In the genomic region with DNA sequence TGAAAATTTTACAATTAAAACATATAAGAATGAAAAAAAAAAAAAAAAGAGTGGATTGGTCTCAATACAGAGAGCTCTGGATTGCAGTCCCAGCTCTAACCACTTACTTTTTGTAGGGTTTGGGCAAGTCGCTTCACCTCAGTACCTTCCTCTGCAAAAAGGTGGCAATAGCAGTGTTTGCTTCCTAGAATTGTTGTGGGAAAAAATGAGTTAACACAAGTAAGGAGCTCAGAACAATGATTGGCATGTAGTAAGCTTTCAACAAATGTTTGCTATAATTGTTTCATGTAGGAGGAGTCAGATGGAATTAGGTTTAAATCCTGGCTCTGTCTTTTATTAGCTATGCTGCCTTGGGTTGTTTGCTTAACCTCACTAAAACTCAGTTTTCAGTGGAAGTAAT, we compare ENCODE assay signal across 1 cellular context.
TF ChIP-seq lines count a peak whose summit lies in the region.

No MANE protein-coding gene starts in this region.

TF ChIP-seq in K562, 482 proteins besides CTCF, POLR2A, EP300 and RAD21:
- TF ChIP-seq ZNF3 (CRISPR knock-in tag; IDR thresholded peaks at IDR 0.05): no peak
- TF ChIP-seq ZNF785 (CRISPR knock-in tag; IDR thresholded peaks at IDR 0.05): no peak
- no peak for TF ChIP-seq SIN3A (IDR thresholded peaks at IDR 0.05; ENCODE audit: borderline replicate concordance in 2 of 2, control insufficient read depth in 1 of 2, low read depth in 2 of 2, low read length in 2 of 2)
- no peak for TF ChIP-seq NFXL1 (CRISPR knock-in tag; IDR thresholded peaks at IDR 0.05)
- TF ChIP-seq SPI1 (IDR thresholded peaks at IDR 0.05; ENCODE audit: borderline replicate concordance, low read depth, low read length): no peak
- no peak for TF ChIP-seq NR1H2 (CRISPR knock-in tag; IDR thresholded peaks at IDR 0.05)
- TF ChIP-seq, protein P1, sequence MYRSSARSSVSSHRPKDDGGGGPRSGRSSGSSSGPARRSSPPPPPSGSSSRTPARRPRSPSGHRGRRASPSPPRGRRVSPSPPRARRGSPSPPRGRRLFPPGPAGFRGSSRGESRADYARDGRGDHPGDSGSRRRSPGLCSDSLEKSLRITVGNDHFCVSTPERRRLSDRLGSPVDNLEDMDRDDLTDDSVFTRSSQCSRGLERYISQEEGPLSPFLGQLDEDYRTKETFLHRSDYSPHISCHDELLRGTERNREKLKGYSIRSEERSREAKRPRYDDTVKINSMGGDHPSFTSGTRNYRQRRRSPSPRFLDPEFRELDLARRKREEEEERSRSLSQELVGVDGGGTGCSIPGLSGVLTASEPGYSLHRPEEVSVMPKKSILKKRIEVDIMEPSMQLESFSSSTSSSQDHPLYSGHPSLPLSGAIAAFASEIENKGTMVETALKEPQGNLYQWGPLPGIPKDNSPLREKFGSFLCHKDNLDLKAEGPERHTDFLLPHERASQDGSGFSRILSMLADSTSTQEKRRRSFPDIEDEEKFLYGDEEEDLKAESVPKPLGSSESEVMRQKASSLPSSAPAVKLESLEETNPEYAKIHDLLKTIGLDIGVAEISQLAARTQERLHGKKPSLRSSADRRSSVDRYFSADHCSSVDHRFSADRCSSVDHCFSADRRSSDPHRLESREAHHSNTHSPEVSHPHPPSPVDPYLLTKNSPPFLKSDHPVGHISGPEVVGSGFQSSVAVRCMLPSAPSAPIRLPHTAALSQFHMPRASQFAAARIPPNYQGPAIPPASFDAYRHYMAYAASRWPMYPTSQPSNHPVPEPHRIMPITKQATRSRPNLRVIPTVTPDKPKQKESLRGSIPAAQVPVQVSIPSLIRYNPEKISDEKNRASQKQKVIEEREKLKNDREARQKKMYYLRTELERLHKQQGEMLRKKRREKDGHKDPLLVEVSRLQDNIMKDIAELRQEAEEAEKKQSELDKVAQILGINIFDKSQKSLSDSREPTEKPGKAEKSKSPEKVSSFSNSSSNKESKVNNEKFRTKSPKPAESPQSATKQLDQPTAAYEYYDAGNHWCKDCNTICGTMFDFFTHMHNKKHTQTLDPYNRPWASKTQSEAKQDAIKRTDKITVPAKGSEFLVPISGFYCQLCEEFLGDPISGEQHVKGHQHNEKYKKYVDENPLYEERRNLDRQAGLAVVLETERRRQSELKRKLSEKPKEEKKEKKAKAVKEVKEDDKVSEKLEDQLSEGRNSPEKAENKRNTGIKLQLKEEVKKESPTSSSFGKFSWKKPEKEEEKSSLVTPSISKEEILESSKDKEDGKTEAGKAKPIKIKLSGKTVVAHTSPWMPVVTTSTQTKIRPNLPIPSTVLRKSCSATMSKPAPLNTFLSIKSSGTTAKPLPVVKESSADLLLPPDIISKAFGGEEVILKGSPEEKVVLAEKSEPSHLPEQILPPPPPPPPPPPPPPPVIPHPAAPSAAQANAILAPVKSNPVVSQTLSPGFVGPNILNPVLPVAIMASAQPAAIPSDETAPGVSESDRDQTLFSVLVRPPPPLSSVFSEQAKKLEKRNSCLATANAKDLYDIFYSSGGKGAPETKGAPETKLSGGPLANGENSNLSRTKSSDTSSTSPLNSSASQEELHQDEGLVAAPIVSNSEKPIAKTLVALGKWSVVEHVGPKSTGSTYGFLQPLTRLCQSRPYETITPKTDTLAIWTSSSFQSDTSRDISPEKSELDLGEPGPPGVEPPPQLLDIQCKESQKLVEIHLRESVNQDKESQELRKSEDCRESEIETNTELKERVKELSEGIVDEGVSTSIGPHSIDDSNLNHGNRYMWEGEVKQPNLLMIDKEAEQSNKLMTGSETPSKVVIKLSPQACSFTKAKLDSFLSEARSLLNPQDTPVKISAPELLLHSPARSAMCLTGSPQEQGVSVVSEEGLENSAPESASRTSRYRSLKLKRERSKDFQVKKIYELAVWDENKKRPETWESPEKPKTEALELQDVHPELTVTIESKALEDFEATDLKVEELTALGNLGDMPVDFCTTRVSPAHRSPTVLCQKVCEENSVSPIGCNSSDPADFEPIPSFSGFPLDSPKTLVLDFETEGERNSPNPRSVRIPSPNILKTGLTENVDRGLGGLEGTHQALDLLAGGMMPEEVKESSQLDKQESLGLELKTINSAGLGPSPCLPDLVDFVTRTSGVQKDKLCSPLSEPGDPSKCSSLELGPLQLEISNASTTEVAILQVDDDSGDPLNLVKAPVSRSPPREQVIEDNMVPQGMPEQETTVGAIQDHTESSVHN (IDR thresholded peaks at IDR 0.05; ENCODE audit: borderline replicate concordance in 1 of 2, low read depth in 1 of 2): no peak
- TF ChIP-seq ZNF347 (CRISPR knock-in tag; IDR thresholded peaks at IDR 0.05; ENCODE audit: low read depth): no peak
- no peak for TF ChIP-seq TCFL5 (CRISPR knock-in tag; conservative IDR thresholded peaks at IDR 0.05)
